ENCODE assay signal across 19 cellular contexts in genomic region chr2:239382384-239382880, GRCh38. TPM values are rescaled to one million over a fixed set of nuclear protein-coding genes. Genes with fewer than 3 reads are reported as not detected.
DNase-seq lines count a peak whose midpoint lies in the region; ATAC-seq and TF ChIP-seq lines count a peak whose summit lies in the region.
"Had no signal": no experiment of that assay in that cellular context is flagged by ENCODE, and none has a peak within 500 bp of the region (broad histone marks: within the 10 kb centered on the region; RNA-seq: fewer than 3 reads in every experiment).

No MANE protein-coding gene starts in this region.

- no peak overlapping the region for H2AFZ ChIP-seq in PC-9

- H3K4me1 Mint-ChIP-seq in activated CD4-positive, alpha-beta T cell treated with anti-CD3 and anti-CD28 coated beads, Interleukin-2, amount 10 ng/mL, durations not matched to agents 7 days and 5 days: peaks cover 46% of the 10 kb centered on the region
- H3K4me1 Mint-ChIP-seq in memory B cell: peaks cover 14% of the 10 kb centered on the region

- H4K20me1 ChIP-seq in PC-9 (ENCODE audit: insufficient read depth): peaks cover 5% of the 10 kb centered on the region; the same call in 1 of the 2 replicates

- intact Hi-C loops in PC-9 (cut with micrococcal nuclease; ENCODE audit: unreplicated experiment): no loop called here
- intact Hi-C loops in prostate gland (cut with DNase I): no loop called here

- TSS peak; percentile 15 for BruUV-seq in PC-9 (replicated peaks; lab: Mats Ljungman, UMichigan)

- H3K27ac Mint-ChIP-seq in activated CD4-positive, alpha-beta T cell treated with anti-CD3 and anti-CD28 coated beads, Interleukin-2, amount 10 ng/mL, durations not matched to agents 7 days and 5 days: peak overlapping the region; percentile 48
- peak overlapping the region; percentile 98 for H3K27ac Mint-ChIP-seq in memory B cell

- H3F3A ChIP-seq in PC-9 (ENCODE audit: insufficient read depth, low read depth): no peaks in the 10 kb centered on the region

- CTCF ChIA-PET in activated CD4-positive, alpha-beta T cell treated with anti-CD3 and anti-CD28 coated beads, Interleukin-2, amount 10 ng/mL, durations not matched to agents 7 days and 5 days (lab: Charles Lee): interaction anchor here (1.5 kb wide), 1 partner anchor 107 kb away, joined by 4 read pairs; no protein-coding TSS in a partner anchor
- CTCF ChIA-PET in PC-9 (lab: Charles Lee): no interaction called here

- TF ChIP-seq CTCF in BE2C (IDR thresholded peaks at IDR 0.05; ENCODE audit: low read depth, low read length) (no peak), PC-9 (conservative IDR thresholded peaks at IDR 0.05) (no peak), prostate gland (IDR thresholded peaks at IDR 0.05) (no peak)

- no peaks in the 10 kb centered on the region for H3K79me2 ChIP-seq in PC-9 (ENCODE audit: low read depth)

- H3K9me3 Mint-ChIP-seq in activated CD4-positive, alpha-beta T cell treated with anti-CD3 and anti-CD28 coated beads, Interleukin-2, amount 10 ng/mL, durations not matched to agents 7 days and 5 days: no peaks in the 10 kb centered on the region
- H3K9me3 Mint-ChIP-seq in memory B cell: no peaks in the 10 kb centered on the region
- H3K9me3 Mint-ChIP-seq: activated CD4-positive, alpha-beta memory T cell treated with anti-CD3 and anti-CD28 coated beads for 36 hours had no signal

- H3K4me3 Mint-ChIP-seq in activated CD4-positive, alpha-beta T cell treated with anti-CD3 and anti-CD28 coated beads, Interleukin-2, amount 10 ng/mL, durations not matched to agents 7 days and 5 days: no peak overlapping the region
- H3K4me3 Mint-ChIP-seq in memory B cell: no peak overlapping the region
- H3K4me3 Mint-ChIP-seq: activated CD4-positive, alpha-beta memory T cell treated with anti-CD3 and anti-CD28 coated beads for 36 hours had no signal

- no peak for TF ChIP-seq POLR2A in prostate gland (IDR thresholded peaks at IDR 0.05)

- H3K36me3 ChIP-seq in BE2C: peaks cover 3% of the 10 kb centered on the region; the same call in 1 of the 2 replicates
- no peaks in the 10 kb centered on the region for H3K36me3 ChIP-seq in PC-9 (ENCODE audit: low read depth)
- no peaks in the 10 kb centered on the region for H3K36me3 ChIP-seq in prostate gland
- H3K36me3 ChIP-seq: gastrocnemius medialis, vagina had no signal

- H3K4me2 ChIP-seq in PC-9: no peak overlapping the region

- H3K4me3 ChIP-seq in BE2C (ENCODE audit: low read depth, low read length): no peak overlapping the region
- H3K4me3 ChIP-seq in PC-9: no peak overlapping the region
- no peak overlapping the region for H3K4me3 ChIP-seq in prostate gland
- H3K4me3 ChIP-seq: esophagus muscularis mucosa, gastrocnemius medialis, vagina had no signal

- no peaks in the 10 kb centered on the region for H3K9me2 ChIP-seq in PC-9 (ENCODE audit: insufficient read depth)

- no peak for DNase-seq in activated CD4-positive, alpha-beta T cell treated with anti-CD3 and anti-CD28 coated beads, Interleukin-2, amount 10 ng/mL, durations not matched to agents 7 days and 5 days
- DNase-seq in activated CD4-positive, alpha-beta T cell treated with anti-CD3 and anti-CD28 coated beads, Interleukin-2, amount 50 U/mL, for 48 hours: no peak
- DNase-seq in BE2C (peak; percentile 6), PC-9 (no peak), memory B cell (ENCODE audit: low spot score in 2 of 2) (no peak), prostate gland (ENCODE audit: low spot score) (no peak), caudate nucleus (lab: John Stamatoyannopoulos, UW) (no peak), NCI-H1436 treated with DMSO at 0.1 percent for 48 hours (lab: John Stamatoyannopoulos, UW) (no peak)
- DNase-seq: 8988T; AML-193; effector memory CD4-positive, alpha-beta T cell; gastrocnemius medialis; NCI-H1092 treated with DMSO at 0.1 percent for 48 hours; NCI-H2081; NCI-H446 had no signal

- H3K27me3 Mint-ChIP-seq in activated CD4-positive, alpha-beta T cell treated with anti-CD3 and anti-CD28 coated beads, Interleukin-2, amount 10 ng/mL, durations not matched to agents 7 days and 5 days: no peaks in the 10 kb centered on the region
- H3K27me3 Mint-ChIP-seq in memory B cell: no peaks in the 10 kb centered on the region
- H3K27me3 Mint-ChIP-seq: activated CD4-positive, alpha-beta memory T cell treated with anti-CD3 and anti-CD28 coated beads for 36 hours had no signal

- POLR2A ChIA-PET in activated CD4-positive, alpha-beta T cell treated with anti-CD3 and anti-CD28 coated beads, Interleukin-2, amount 10 ng/mL, durations not matched to agents 7 days and 5 days (lab: Charles Lee): interaction anchor here (0.6 kb wide), 1 partner anchor 210 kb away, joined by 5 read pairs; no protein-coding TSS in a partner anchor
- POLR2A ChIA-PET in PC-9 (lab: Charles Lee; ENCODE audit: unreplicated experiment): interaction anchor here (0.6 kb wide), 1 partner anchor 19 kb away, joined by 3 read pairs; the partner anchor contains the start of gene HDAC4

- no peaks in the 10 kb centered on the region for H3K27me3 ChIP-seq in BE2C
- H3K27me3 ChIP-seq in PC-9 (ENCODE audit: insufficient read depth, low read depth): no peaks in the 10 kb centered on the region
- no peaks in the 10 kb centered on the region for H3K27me3 ChIP-seq in prostate gland (replicated peaks; ENCODE audit: insufficient read depth)
- H3K27me3 ChIP-seq: esophagus muscularis mucosa, gastrocnemius medialis, vagina had no signal

- 66% methylated on average over 6 of the region's 6 CpGs for WGBS in prostate gland

- H3K4me1 ChIP-seq in BE2C: peaks cover 10% of the 10 kb centered on the region
- H3K4me1 ChIP-seq in PC-9 (replicated peaks; ENCODE audit: insufficient read depth): no peaks in the 10 kb centered on the region
- no peaks in the 10 kb centered on the region for H3K4me1 ChIP-seq in prostate gland (replicated peaks)
- H3K4me1 ChIP-seq: gastrocnemius medialis had no signal

- peaks cover 6% of the 10 kb centered on the region for H3K36me3 Mint-ChIP-seq in activated CD4-positive, alpha-beta T cell treated with anti-CD3 and anti-CD28 coated beads, Interleukin-2, amount 10 ng/mL, durations not matched to agents 7 days and 5 days (ENCODE audit: low read depth)
- H3K36me3 Mint-ChIP-seq in memory B cell: peaks cover 4% of the 10 kb centered on the region

- H3K9me3 ChIP-seq in BE2C (no peaks in the 10 kb centered on the region), PC-9 (ENCODE audit: insufficient read depth, low read depth) (no peaks in the 10 kb centered on the region), prostate gland (no peaks in the 10 kb centered on the region)
- H3K9me3 ChIP-seq: esophagus muscularis mucosa, gastrocnemius medialis, vagina had no signal

- no peak for ATAC-seq in memory B cell (ENCODE audit: low read depth)
- ATAC-seq: gastrocnemius medialis, HCT116 had no signal

- H3K27ac ChIP-seq in PC-9 (no peak overlapping the region), prostate gland (no peak overlapping the region), caudate nucleus (ENCODE audit: low read depth, low read length) (no peak overlapping the region)
- H3K27ac ChIP-seq: esophagus muscularis mucosa, gastrocnemius medialis, vagina had no signal

RNA-seq across cellular contexts. Expression of gene HDAC4, which starts 18.4 kb away (rescaled TPM):
- total RNA-seq in activated CD4-positive, alpha-beta T cell treated with anti-CD3 and anti-CD28 coated beads, Interleukin-2, amount 10 ng/mL, durations not matched to agents 7 days and 5 days: 10 to 100 TPM; 57.1 to 68.4 TPM
- 9.3 TPM for polyA plus RNA-seq in BE2C (2012; ENCODE audit: insufficient read depth, insufficient read length, low read depth)
- total RNA-seq in PC-9 (2021): 61.5 and 79.7 TPM in 2 replicates
- 10 to 100 TPM; 41.8 to 44.2 TPM for total RNA-seq in prostate gland
